ENCODE assay signal across 1 cellular context in genomic region chr17:27539152-27539551, GRCh38.
TF ChIP-seq lines count a peak whose summit lies in the region.

No MANE protein-coding gene starts in this region.

TF ChIP-seq in GM23338, 12 proteins besides CTCF, POLR2A, EP300 and RAD21 (continued from another document):
- TF ChIP-seq ZNF462 (CRISPR knock-in tag; IDR thresholded peaks at IDR 0.05) (no peak), JUNB (IDR thresholded peaks at IDR 0.05; ENCODE audit: unreplicated experiment) (no peak), POLR2AphosphoS5 (IDR thresholded peaks at IDR 0.05; ENCODE audit: low read depth) (no peak), EZH2phosphoT487 (IDR thresholded peaks at IDR 0.05; ENCODE audit: unreplicated experiment) (no peak), STAT1 (IDR thresholded peaks at IDR 0.05; ENCODE audit: unreplicated experiment) (no peak), ZNF331 (CRISPR knock-in tag; IDR thresholded peaks at IDR 0.05; ENCODE audit: low read depth) (no peak), REST (IDR thresholded peaks at IDR 0.05; ENCODE audit: unreplicated experiment) (no peak)
- TF ChIP-seq, protein P1, sequence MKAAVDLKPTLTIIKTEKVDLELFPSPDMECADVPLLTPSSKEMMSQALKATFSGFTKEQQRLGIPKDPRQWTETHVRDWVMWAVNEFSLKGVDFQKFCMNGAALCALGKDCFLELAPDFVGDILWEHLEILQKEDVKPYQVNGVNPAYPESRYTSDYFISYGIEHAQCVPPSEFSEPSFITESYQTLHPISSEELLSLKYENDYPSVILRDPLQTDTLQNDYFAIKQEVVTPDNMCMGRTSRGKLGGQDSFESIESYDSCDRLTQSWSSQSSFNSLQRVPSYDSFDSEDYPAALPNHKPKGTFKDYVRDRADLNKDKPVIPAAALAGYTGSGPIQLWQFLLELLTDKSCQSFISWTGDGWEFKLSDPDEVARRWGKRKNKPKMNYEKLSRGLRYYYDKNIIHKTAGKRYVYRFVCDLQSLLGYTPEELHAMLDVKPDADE (IDR thresholded peaks at IDR 0.05) = no peak
